ENCODE assay signal across 16 cellular contexts in genomic region chr21:45954271-45954670, GRCh38. TPM values are rescaled to one million over a fixed set of nuclear protein-coding genes. Genes with fewer than 3 reads are reported as not detected.
DNase-seq lines count a peak whose midpoint lies in the region; ATAC-seq and TF ChIP-seq lines count a peak whose summit lies in the region.
"Had no signal": no experiment of that assay in that cellular context is flagged by ENCODE, and none has a peak within 500 bp of the region (broad histone marks: within the 10 kb centered on the region; RNA-seq: fewer than 3 reads in every experiment).

No MANE protein-coding gene starts in this region.

- H3K27me3 ChIP-seq in adipocyte (replicated peaks; ENCODE audit: control insufficient read depth, insufficient read depth, low read length) (no peaks in the 10 kb centered on the region), sigmoid colon (no peaks in the 10 kb centered on the region)

- intact Hi-C loops in left cardiac atrium (cut with DNase I) (no loop called here), sigmoid colon (cut with DNase I) (no loop called here)

- no peaks in the 10 kb centered on the region for H3K9me3 ChIP-seq in adipocyte (ENCODE audit: control insufficient read depth, low read length)
- no peaks in the 10 kb centered on the region for H3K9me3 ChIP-seq in sigmoid colon

- H3K4me1 ChIP-seq in adipocyte (ENCODE audit: control insufficient read depth, insufficient read depth, low read length) (peaks cover 54% of the 10 kb centered on the region), sigmoid colon (peaks cover 0 to 53% (median 39%) of the 10 kb centered on the region in 4 donors)

- TF ChIP-seq EP300 in sigmoid colon (IDR thresholded peaks at IDR 0.05): no peak

- H3K36me3 ChIP-seq in adipocyte (ENCODE audit: control insufficient read depth, insufficient read depth, low read length, severe bottlenecking) (no peaks in the 10 kb centered on the region), sigmoid colon (no peaks in the 10 kb centered on the region)

- H3K9ac ChIP-seq in adipocyte (ENCODE audit: low read length): peak overlapping the region; percentile 78

- TF ChIP-seq CTCF in AG09319 (IDR thresholded peaks at IDR 0.05; ENCODE audit: low read depth, low read length) (peak; percentile 54), sigmoid colon (IDR thresholded peaks at IDR 0.05) (peak in 3 of 4 experiments; percentile 28 to 45 (median 29))

- no peak for TF ChIP-seq POLR2A in sigmoid colon (IDR thresholded peaks at IDR 0.05)

- H3K4me3 ChIP-seq in adipocyte (ENCODE audit: low read length): no peak overlapping the region
- no peak overlapping the region for H3K4me3 ChIP-seq in sigmoid colon

- peak overlapping the region; percentile 80 to 88 (median 82) for H3K27ac ChIP-seq in sigmoid colon
- H3K27ac ChIP-seq: epithelial cell of prostate had no signal

- peak; percentile 28 to 47 for ATAC-seq in left cardiac atrium
- ATAC-seq in stimulated activated naive CD8-positive, alpha-beta T cell treated with anti-CD3 and anti-CD28 coated beads, Interleukin-15, Interleukin-2, amounts not matched to agents 100 U/mL and 50 U/mL, for 24 hours: no peak
- ATAC-seq: stimulated activated naive CD8-positive, alpha-beta T cell treated with anti-CD3 and anti-CD28 coated beads, Interleukin-15, amount 100 ng/mL, for 72 hours had no signal

- 38 to 52% methylated on average over 13 of the region's 13 CpGs for WGBS in sigmoid colon, 2 donors

- no peak for DNase-seq in AG09319 (ENCODE audit: extremely low read depth, low read depth)
- DNase-seq in adipocyte (ENCODE audit: low read depth): peak; percentile 66
- peak; percentile 60 for DNase-seq in left cardiac atrium
- DNase-seq in sigmoid colon: peak; percentile 81
- no peak for DNase-seq in stimulated activated naive CD8-positive, alpha-beta T cell treated with anti-CD3 and anti-CD28 coated beads, Interleukin-15, Interleukin-2, amounts not matched to agents 100 U/mL and 50 U/mL, for 24 hours
- DNase-seq in GM19240 (ENCODE audit: insufficient read length, low spot score): no peak
- DNase-seq in NCI-H1436 (lab: John Stamatoyannopoulos, UW): no peak
- DNase-seq in CD1c-positive myeloid dendritic cell (ENCODE audit: extremely low spot score): no peak
- DNase-seq: amniotic stem cell; CD8-positive, alpha-beta memory T cell; midbrain; NCI-H1092; NK-92 treated with Interleukin-12 subunit alpha and Interleukin-12 subunit beta, amount 100 ng/mL, for 24 hours; stimulated activated naive CD8-positive, alpha-beta T cell treated with anti-CD3 and anti-CD28 coated beads, Interleukin-15, amount 100 ng/mL, for 72 hours; T-helper 1 cell had no signal

RNA-seq across cellular contexts. Expression of gene COL6A1, which starts 27.3 kb away (rescaled TPM):
- total RNA-seq in left cardiac atrium (100 to 1,000 TPM; 244 to 247 TPM), sigmoid colon (1,000 to 10,000 TPM in 2 of 4 donors, 100 to 1,000 TPM in 2; 622 to 1,755 (median 1,184) TPM)
- polyA plus RNA-seq in sigmoid colon: 100 to 1,000 TPM in 1 of 3 donors, 10 to 100 TPM in 2; 14.3 to 131 (median 28.2) TPM

Comparison
In these comparisons a context has a peak if more than half of its experiments do, and no peak if none do; other contexts are left out.
1. DNase-seq: peak in adipocyte (single experiment), left cardiac atrium (single experiment) and sigmoid colon (single experiment); none in AG09319 (single experiment), stimulated activated naive CD8-positive, alpha-beta T cell treated with anti-CD3 and anti-CD28 coated beads, Interleukin-15, Interleukin-2, amounts not matched to agents 100 U/mL and 50 U/mL, for 24 hours (single experiment), GM19240 (single experiment), NCI-H1436 (single experiment) and CD1c-positive myeloid dendritic cell (single experiment).